ENCODE assay signal across 12 cellular contexts in genomic region chr18:12564378-12564777, GRCh38.
DNase-seq lines count a peak whose midpoint lies in the region; ATAC-seq and TF ChIP-seq lines count a peak whose summit lies in the region.
"Had no signal": no experiment of that assay in that cellular context is flagged by ENCODE, and none has a peak within 500 bp of the region (broad histone marks: within the 10 kb centered on the region; RNA-seq: fewer than 3 reads in every experiment).

No MANE protein-coding gene starts in this region.

- H3K27ac Mint-ChIP-seq in H9 (peak overlapping the region in 2 of 3 experiments; percentile 33 to 45; a peak in 2 of 7 replicates), chondrocyte (ENCODE audit: unreplicated experiment) (peak overlapping the region; percentile 29)
- H3K27ac Mint-ChIP-seq: CD4-positive, alpha-beta memory T cell had no signal

- H3K4me1 Mint-ChIP-seq in H9 (peaks cover 9 to 11% of the 10 kb centered on the region in 2 experiments), chondrocyte (ENCODE audit: low read depth) (peaks cover 23% of the 10 kb centered on the region)
- H3K4me1 Mint-ChIP-seq: CD4-positive, alpha-beta memory T cell had no signal

- H3K79me2 ChIP-seq in H9 (ENCODE audit: insufficient read depth, low read length), result no peaks in the 10 kb centered on the region

- H3K9me3 Mint-ChIP-seq in H9 (peaks cover 21 to 22% of the 10 kb centered on the region in 2 experiments), chondrocyte (ENCODE audit: low read depth) (peaks cover 10% of the 10 kb centered on the region)

- DNase-seq in H9 (no peak), chondrocyte (ENCODE audit: low spot score) (no peak), right lobe of liver (no peak), NCI-H446 treated with DMSO at 0.1 percent for 48 hours (lab: John Stamatoyannopoulos, UW) (no peak)
- DNase-seq: BE2C; CD4-positive, alpha-beta memory T cell; DMS79 had no signal

- no peak overlapping the region for H3K27ac ChIP-seq in H9 (ENCODE audit: insufficient read length, low read depth, low read length)
- no peak overlapping the region for H3K27ac ChIP-seq in right lobe of liver
- H3K27ac ChIP-seq: A549, C4-2B had no signal

- no peak overlapping the region for H2BK12ac ChIP-seq in H9 (ENCODE audit: insufficient read length, low read depth, low read length)

- intact Hi-C loops in right lobe of liver (cut with DNase I), result no loop called here

- H4K91ac ChIP-seq in H9 (ENCODE audit: insufficient read length, low read depth, low read length), result no peak overlapping the region

- H3K4me3 ChIP-seq in right lobe of liver, result no peak overlapping the region
- H3K4me3 ChIP-seq: A549, GM12878 had no signal

- no peak overlapping the region for H2BK5ac ChIP-seq in H9 (ENCODE audit: insufficient read length, low read length)

- no peaks in the 10 kb centered on the region for H3K9me3 ChIP-seq in H9 (ENCODE audit: control insufficient read depth, low read depth, low read length)
- H3K9me3 ChIP-seq in right lobe of liver, result no peaks in the 10 kb centered on the region
- H3K9me3 ChIP-seq: A549, BE2C had no signal

- ATAC-seq in right lobe of liver (peak; percentile 24 to 77 (median 52)), HG03469 (IDR thresholded peaks at IDR 0.05; ENCODE audit: unreplicated experiment) (no peak), GM21786 (IDR thresholded peaks at IDR 0.05; ENCODE audit: unreplicated experiment) (no peak)
- ATAC-seq: A549, GM12878 had no signal

- no peak overlapping the region for H4K8ac ChIP-seq in H9 (replicated peaks; ENCODE audit: insufficient read length, low read depth, low read length)

- no peak overlapping the region for H2AK5ac ChIP-seq in H9 (ENCODE audit: insufficient read length, low read length)

- no peak overlapping the region for H4K5ac ChIP-seq in H9 (ENCODE audit: insufficient read length, low read depth, low read length)

- no peak overlapping the region for H3K56ac ChIP-seq in H9 (ENCODE audit: insufficient read length, low read depth, low read length)

- H4K20me1 ChIP-seq in H9 (ENCODE audit: control insufficient read depth, insufficient read depth, insufficient read length), result no peaks in the 10 kb centered on the region

- H3K27me3 Mint-ChIP-seq in H9 (ENCODE audit: low read depth) (no peaks in the 10 kb centered on the region), chondrocyte (ENCODE audit: low read depth) (no peaks in the 10 kb centered on the region)

- no peak overlapping the region for H3K9ac ChIP-seq in H9 (ENCODE audit: extremely low read depth, insufficient read length, low read length)

- no peak overlapping the region for H2BK15ac ChIP-seq in H9 (ENCODE audit: low read depth, low read length)

- H3K27me3 ChIP-seq in H9 (ENCODE audit: insufficient read depth, low read length) (no peaks in the 10 kb centered on the region), right lobe of liver (no peaks in the 10 kb centered on the region)
- H3K27me3 ChIP-seq: BE2C had no signal

- no peaks in the 10 kb centered on the region for H3K36me3 ChIP-seq in right lobe of liver
- H3K36me3 ChIP-seq: BE2C had no signal

- WGBS in H9 (ENCODE audit: extremely low coverage, insufficient read length, low lambda C conversion rate), result no CpG with 5 or more reads among the region's 2 CpGs
- 51% methylated on average over 2 of the region's 2 CpGs for WGBS in right lobe of liver (ENCODE audit: insufficient coverage, low coverage, low lambda C conversion rate, missing lambda C conversion rate)

- no peak overlapping the region for H3K18ac ChIP-seq in H9 (ENCODE audit: insufficient read length, low read depth, low read length)

- H3K4me2 ChIP-seq in H9 (ENCODE audit: insufficient read depth, insufficient read length, low read length), result no peak overlapping the region
- H3K4me2 ChIP-seq: A549 had no signal

- no peak for TF ChIP-seq CTCF in H9 (conservative IDR thresholded peaks at IDR 0.05)
- TF ChIP-seq CTCF in chondrocyte (IDR thresholded peaks at IDR 0.05), result no peak
- no peak for TF ChIP-seq CTCF in right lobe of liver (IDR thresholded peaks at IDR 0.05)

- peaks cover 9 to 20% (median 10%) of the 10 kb centered on the region in 3 experiments for H3K36me3 Mint-ChIP-seq in H9 (ENCODE audit: insufficient read depth in 1 of 3, low read depth in 3 of 3)
- peaks cover 3% of the 10 kb centered on the region for H3K36me3 Mint-ChIP-seq in chondrocyte (ENCODE audit: low read depth)
- H3K36me3 Mint-ChIP-seq: CD4-positive, alpha-beta memory T cell had no signal

- H3K4me3 Mint-ChIP-seq in H9 (no peak overlapping the region), chondrocyte (ENCODE audit: unreplicated experiment) (no peak overlapping the region)
- H3K4me3 Mint-ChIP-seq: CD4-positive, alpha-beta memory T cell had no signal

- H2BK20ac ChIP-seq in H9 (ENCODE audit: low read depth, low read length, poor library complexity, severe bottlenecking), result no peak overlapping the region

- H3K14ac ChIP-seq in H9 (ENCODE audit: insufficient read depth, low read length), result no peak overlapping the region

- H3K4me1 ChIP-seq in H9 (ENCODE audit: insufficient read depth, low read length) (no peaks in the 10 kb centered on the region), right lobe of liver (no peaks in the 10 kb centered on the region)
- H3K4me1 ChIP-seq: A549, BE2C had no signal

- H3K4ac ChIP-seq in H9 (ENCODE audit: low read depth, low read length), result no peak overlapping the region

- no peak overlapping the region for H3K23ac ChIP-seq in H9 (ENCODE audit: insufficient read length, low read depth, low read length)

- no peaks in the 10 kb centered on the region for H3K79me1 ChIP-seq in H9 (ENCODE audit: insufficient read depth, low read depth, low read length, poor library complexity, severe bottlenecking)

- no peak for TF ChIP-seq POLR2A in right lobe of liver (IDR thresholded peaks at IDR 0.05)

- no peak overlapping the region for H2BK120ac ChIP-seq in H9 (ENCODE audit: low read depth, low read length, poor library complexity, severe bottlenecking)

- no peak overlapping the region for H3T11ph ChIP-seq in H9 (ENCODE audit: low read length)

- no peak overlapping the region for H2AFZ ChIP-seq in H9 (ENCODE audit: low read length)

- no peaks in the 10 kb centered on the region for H3K23me2 ChIP-seq in H9 (ENCODE audit: insufficient read length, low read depth, low read length, poor library complexity, severe bottlenecking)

Comparison
In these comparisons a context has a peak if more than half of its experiments do, and no peak if none do; other contexts are left out.
1. ATAC-seq: peak in right lobe of liver (4 of 4); none in HG03469 (single experiment) and GM21786 (single experiment).